8 cellular contexts compared by ENCODE assay signal in the genomic region with DNA sequence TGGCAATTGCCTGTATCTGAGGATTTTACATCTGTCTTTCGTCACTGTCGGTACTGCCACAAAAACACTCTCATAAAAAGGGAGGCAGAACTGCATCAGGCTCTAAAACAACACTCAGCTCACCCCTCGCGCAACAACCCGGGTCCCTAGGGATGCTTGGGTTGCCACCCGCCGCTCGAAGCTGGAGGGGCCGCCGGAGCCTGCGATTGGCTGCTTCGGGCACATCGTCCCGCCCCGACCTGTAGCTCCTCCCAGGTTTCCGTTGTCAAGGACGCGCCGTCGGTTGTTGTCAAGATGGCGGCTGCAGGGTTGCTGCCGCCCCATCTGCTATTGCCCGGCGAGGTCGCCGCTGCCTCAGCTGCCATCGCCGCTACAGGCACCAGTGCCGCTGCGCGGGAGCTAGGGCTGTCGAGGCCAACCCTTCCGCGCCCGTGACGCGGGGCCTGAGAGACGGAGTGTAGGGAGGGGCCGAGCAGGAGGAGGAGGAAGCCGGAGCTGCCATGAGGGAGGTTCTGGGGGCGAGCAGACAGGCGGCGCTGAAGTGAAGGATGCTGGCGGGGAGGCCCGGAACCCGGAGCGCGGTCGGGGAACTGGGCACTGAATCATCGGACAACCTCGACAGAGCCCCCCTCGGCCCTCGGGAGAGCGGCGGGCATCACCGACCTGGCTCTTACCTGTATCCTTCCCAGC. TPM values are rescaled to one million over a fixed set of nuclear protein-coding genes. Genes with fewer than 3 reads are reported as not detected.
DNase-seq lines count a peak whose midpoint lies in the region; ATAC-seq and TF ChIP-seq lines count a peak whose summit lies in the region.

A gene with protein sequence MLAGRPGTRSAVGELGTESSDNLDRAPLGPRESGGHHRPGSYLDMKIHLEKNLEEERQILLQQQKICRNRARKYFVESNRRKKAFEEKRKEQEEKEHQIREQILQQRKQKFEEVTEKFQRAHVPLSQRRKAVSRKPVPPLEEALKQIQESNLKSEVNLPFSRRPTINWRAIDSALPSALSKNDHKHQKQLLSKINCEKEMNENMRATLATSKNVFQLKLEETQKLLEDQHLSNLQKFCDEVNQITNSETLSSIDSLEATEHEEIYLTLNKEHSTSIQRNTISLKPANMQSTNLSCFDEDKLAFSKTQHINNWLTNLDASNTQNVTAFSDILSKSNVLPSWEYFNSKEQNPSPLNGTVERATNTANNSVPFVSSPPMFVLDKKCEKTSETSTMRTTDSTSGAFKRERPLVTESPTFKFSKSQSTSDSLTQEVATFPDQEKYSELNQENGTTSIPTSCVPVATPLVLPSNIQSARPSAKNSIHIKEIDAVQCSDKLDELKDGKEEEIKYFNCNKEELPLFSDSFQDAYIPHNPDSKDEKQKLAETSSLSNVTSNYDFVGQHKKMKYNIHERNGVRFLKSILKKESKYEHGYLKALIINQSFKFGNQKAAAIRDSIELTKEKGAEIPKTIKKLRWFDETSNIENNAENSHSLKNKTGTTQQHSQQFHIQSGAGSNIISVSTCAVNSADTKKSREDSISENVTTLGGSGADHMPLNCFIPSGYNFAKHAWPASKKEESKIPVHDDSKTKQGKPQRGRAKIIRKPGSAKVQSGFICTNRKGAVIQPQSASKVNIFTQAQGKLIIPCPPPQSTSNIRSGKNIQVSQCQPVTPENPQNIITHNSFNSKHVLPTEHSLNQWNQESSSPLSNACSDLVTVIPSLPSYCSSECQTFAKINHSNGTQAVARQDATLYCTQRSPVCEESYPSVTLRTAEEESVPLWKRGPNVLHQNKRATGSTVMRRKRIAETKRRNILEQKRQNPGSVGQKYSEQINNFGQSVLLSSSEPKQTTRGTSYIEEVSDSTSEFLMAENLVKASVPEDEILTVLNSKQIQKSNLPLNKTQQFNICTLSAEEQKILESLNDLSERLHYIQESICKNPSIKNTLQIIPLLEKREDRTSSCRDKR (plus strand): TSS at position 274 of the 690 bp plus-strand sequence. CDS start 275 bp downstream, at position 549.

- H3K36me3 ChIP-seq in GM06990 (ENCODE audit: control insufficient read depth, insufficient read depth, low read length): no peaks in the 10 kb centered on the region
- H3K36me3 ChIP-seq in upper lobe of left lung: no peaks in the 10 kb centered on the region

- TF ChIP-seq CTCF in GM06990 (IDR thresholded peaks at IDR 0.05; ENCODE audit: insufficient read depth, low read length, poor library complexity, severe bottlenecking) (peak; percentile 39), upper lobe of left lung (IDR thresholded peaks at IDR 0.05) (peak in 5 of 6 experiments; percentile 24 to 67 (median 31))

- no peak for TF ChIP-seq EP300 in upper lobe of left lung (IDR thresholded peaks at IDR 0.05)

- no peaks in the 10 kb centered on the region for H3K9me3 ChIP-seq in upper lobe of left lung

- 0 to 1% methylated on average over 33 to 50 of the region's 56 CpGs for WGBS in upper lobe of left lung, 2 donors

- peak; percentile 89 for DNase-seq in GM06990 (ENCODE audit: extremely low read depth, insufficient read length)
- peak; percentile 89 for DNase-seq in NCI-H1092 treated with DMSO at 0.1 percent for 48 hours (lab: John Stamatoyannopoulos, UW)
- peak; percentile 98 for DNase-seq in SW 1271 (lab: John Stamatoyannopoulos, UW)
- peak; percentile 86 for DNase-seq in amniotic epithelial cell (ENCODE audit: low read depth)
- peak; percentile 96 for DNase-seq in left cardiac atrium
- peak; percentile 98 for DNase-seq in posterior vena cava (ENCODE audit: low spot score)
- peak; percentile 95 to 96 for DNase-seq in upper lobe of left lung

- H3K4me1 ChIP-seq in upper lobe of left lung: peaks cover 0 to 13% (median 6%) of the 10 kb centered on the region in 4 donors

- intact Hi-C loops in left cardiac atrium (cut with DNase I) (no loop called here), posterior vena cava (cut with DNase I) (no loop called here)

- H3K27ac ChIP-seq in upper lobe of left lung: peak within 1 kb of the TSS; percentile 77 to 88 (median 84)

- ATAC-seq in HG02610 (IDR thresholded peaks at IDR 0.05; ENCODE audit: unreplicated experiment) (peak; percentile 100), left cardiac atrium (peak; percentile 98 to 99), upper lobe of left lung (ENCODE audit: low FRiP score in 2 of 2) (peak; percentile 96 to 97)

- H3K4me3 ChIP-seq in GM06990 (replicated peaks; ENCODE audit: low read depth, low read length) (peak within 1 kb of the TSS; percentile 55), upper lobe of left lung (peak within 1 kb of the TSS; percentile 60 to 94 (median 70))

- TF ChIP-seq POLR2A in upper lobe of left lung (IDR thresholded peaks at IDR 0.05): peak in 3 of 4 donors; percentile 18 to 67 (median 51)

- H3K27me3 ChIP-seq in GM06990 (replicated peaks; ENCODE audit: control insufficient read depth, insufficient read depth, low read length) (no peaks in the 10 kb centered on the region; the same call in 1 of the 2 replicates), upper lobe of left lung (no peaks in the 10 kb centered on the region)

RNA-seq across cellular contexts. Expression of the gene that starts here (rescaled TPM):
- 1 to 10 TPM; 3.3 to 3.8 TPM for total RNA-seq in left cardiac atrium
- total RNA-seq in posterior vena cava: 1 to 10 TPM; 8.3 to 9.5 TPM
- total RNA-seq in upper lobe of left lung: 10 to 100 TPM in 3 of 6 donors, 1 to 10 TPM in 3; 2.0 to 33.4 (median 8.0) TPM

Comparison
In these comparisons a context has a peak if more than half of its experiments do, and no peak if none do; other contexts are left out.
1. Peak in every context shown above with its lines: DNase-seq, ATAC-seq, H3K4me3 ChIP-seq and H3K27ac ChIP-seq.